In genomic region chr10:67849331-67850011, GRCh38 we compare ENCODE assay signal across 8 cellular contexts. TPM values are rescaled to one million over a fixed set of nuclear protein-coding genes. Genes with fewer than 3 reads are reported as not detected.
DNase-seq lines count a peak whose midpoint lies in the region; ATAC-seq and TF ChIP-seq lines count a peak whose summit lies in the region.

No MANE protein-coding gene starts in this region.

- peak; percentile 88 for DNase-seq in DMS114 treated with DMSO at 0.1 percent for 48 hours (lab: John Stamatoyannopoulos, UW; ENCODE audit: unreplicated experiment)
- DNase-seq in IMR-90: peak; percentile 95
- peak; percentile 92 for DNase-seq in OCI-LY7 (ENCODE audit: low spot score)
- peak; percentile 87 for DNase-seq in activated T-cell treated with anti-CD3 and anti-CD28 coated beads for 48 hours (ENCODE audit: low read depth)
- DNase-seq in stimulated activated CD8-positive, alpha-beta memory T cell treated with anti-CD3 and anti-CD28 coated beads, Interleukin-4, amount 100 ng/mL, for 4 hours (ENCODE audit: low read depth in 2 of 2, low spot score in 1 of 2): peak; percentile 85 to 88

- no peak for TF ChIP-seq RAD21 in IMR-90 (IDR thresholded peaks at IDR 0.05; ENCODE audit: low read length)

- peak overlapping the region; percentile 77 for H4K5ac ChIP-seq in IMR-90 (ENCODE audit: low read depth, low read length)

- H3K9me2 ChIP-seq in OCI-LY7 (ENCODE audit: insufficient read depth, low read length): no peaks in the 10 kb centered on the region

- no peaks in the 10 kb centered on the region for H3K9me1 ChIP-seq in IMR-90 (ENCODE audit: insufficient read depth, low read length)

- peak overlapping the region; percentile 83 to 99 for H4K8ac ChIP-seq in IMR-90 (ENCODE audit: low read depth in 2 of 2, low read length in 2 of 2)

- H3K18ac ChIP-seq in IMR-90 (ENCODE audit: low read depth, low read length): peak overlapping the region; percentile 33

- H4K20me1 ChIP-seq in IMR-90 (ENCODE audit: insufficient read depth, low read length): no peaks in the 10 kb centered on the region
- H4K20me1 ChIP-seq in OCI-LY7 (ENCODE audit: insufficient read depth, low read length): no peaks in the 10 kb centered on the region

- H3K27ac ChIP-seq in IMR-90 (ENCODE audit: insufficient read depth, low read length): peak overlapping the region; percentile 87
- H3K27ac ChIP-seq in OCI-LY7 (ENCODE audit: low read depth, low read length, poor library complexity, severe bottlenecking): peak overlapping the region; percentile 52
- H3K27ac ChIP-seq in esophagus (ENCODE audit: low read depth in 2 of 2, low read length in 1 of 2): peak overlapping the region; percentile 94 to 95
- peak overlapping the region; percentile 95 to 96 for H3K27ac ChIP-seq in mucosa of rectum (ENCODE audit: low read depth in 2 of 2, low read length in 2 of 2)

- H3K4me3 ChIP-seq in IMR-90 (ENCODE audit: insufficient read depth, low read depth, low read length) (peak overlapping the region; percentile 61), OCI-LY7 (ENCODE audit: low read depth, low read length, poor library complexity, severe bottlenecking) (peak overlapping the region; percentile 92), esophagus (ENCODE audit: low read depth in 1 of 2, low read length in 2 of 2) (peak overlapping the region; percentile 62 to 92), mucosa of rectum (ENCODE audit: low read length in 2 of 2) (peak overlapping the region; percentile 99)

- no peaks in the 10 kb centered on the region for H3K79me2 ChIP-seq in OCI-LY7 (ENCODE audit: insufficient read depth, low read depth, low read length)

- H3K36me3 ChIP-seq in IMR-90 (ENCODE audit: control insufficient read depth, insufficient read depth, low read length): no peaks in the 10 kb centered on the region
- H3K36me3 ChIP-seq in OCI-LY7 (ENCODE audit: insufficient read depth, low read length): no peaks in the 10 kb centered on the region
- H3K36me3 ChIP-seq in esophagus (ENCODE audit: control insufficient read depth in 2 of 2, insufficient read depth in 2 of 2, low read length in 1 of 2): no peaks in the 10 kb centered on the region
- no peaks in the 10 kb centered on the region for H3K36me3 ChIP-seq in mucosa of rectum (ENCODE audit: control insufficient read depth in 2 of 2, insufficient read depth in 2 of 2, low read length in 2 of 2)

- H2AFZ ChIP-seq in IMR-90 (replicated peaks; ENCODE audit: low read length, poor library complexity) (peak overlapping the region; percentile 70), OCI-LY7 (ENCODE audit: low read length) (peak overlapping the region; percentile 93)

- H3K9ac ChIP-seq in IMR-90 (ENCODE audit: low read depth, low read length) (peak overlapping the region; percentile 92), mucosa of rectum (ENCODE audit: low read depth in 1 of 2, low read length in 2 of 2) (peak overlapping the region; percentile 96 to 100)

- TF ChIP-seq POLR2A in IMR-90 (IDR thresholded peaks at IDR 0.05; ENCODE audit: low read depth, low read length): no peak

- peak overlapping the region; percentile 93 for H2AK9ac ChIP-seq in IMR-90 (replicated peaks; ENCODE audit: low read depth, low read length, poor library complexity)

- no peak overlapping the region for H2BK20ac ChIP-seq in IMR-90 (ENCODE audit: low read depth, low read length)

- peak overlapping the region; percentile 97 for H3K14ac ChIP-seq in IMR-90 (replicated peaks; ENCODE audit: low read depth, low read length)

- intact Hi-C loops in IMR-90 (cut with micrococcal nuclease) (loop anchor here (10.0 kb wide), 2 partner anchors 485 to 1045 kb away; partner anchors contain the start of genes HNRNPH3 and PBLD), OCI-LY7 (cut with micrococcal nuclease; ENCODE audit: unreplicated experiment) (loop anchor here (2.0 to 10.0 kb wide), 3 partner anchors 59 to 225 kb away; partner anchors contain the start of gene HERC4)

- peak overlapping the region; percentile 84 for H2BK5ac ChIP-seq in IMR-90 (ENCODE audit: low read depth, low read length, poor library complexity, severe bottlenecking)

- in situ Hi-C loops in IMR-90 (cut with MboI; ENCODE audit: low sequenced_read_pairs): loop anchor here (25.0 kb wide), 2 partner anchors 338 to 438 kb away; no protein-coding TSS in a partner anchor

- POLR2A ChIA-PET in IMR-90 (lab: Charles Lee; ENCODE audit: unreplicated experiment): interaction anchor here (0.6 kb wide), 2 partner anchors 245 to 279 kb away, joined by 3 to 5 read pairs; no protein-coding TSS in a partner anchor
- POLR2A ChIA-PET in OCI-LY7 (lab: Charles Lee): interaction anchor here (0.6 to 2.2 kb wide), 7 partner anchors 11 to 1997 kb away, joined by 3 to 21 read pairs (median 3); partner anchors contain the start of gene DNAJC12

- peak; percentile 96 for ATAC-seq in GM21529 (IDR thresholded peaks at IDR 0.05; ENCODE audit: unreplicated experiment)
- ATAC-seq in IMR-90 (ENCODE audit: low read depth): peak; percentile 98

- H2AK5ac ChIP-seq in IMR-90 (ENCODE audit: low read depth, low read length): peak overlapping the region; percentile 36

- H3K79me1 ChIP-seq in IMR-90 (ENCODE audit: low read depth in 1 of 2, low read length in 2 of 2): 0 out of 4 replicates have a peak, but pooled peaks cover 0 to 4% of the 10 kb centered on the region in 2 experiments

- H2BK120ac ChIP-seq in IMR-90 (ENCODE audit: low read depth, low read length): peak overlapping the region; percentile 61

- dilution Hi-C loops in IMR-90 (cut with HindIII; ENCODE audit: low sequenced_read_pairs, unreplicated experiment): no loop called here

- H3K27me3 ChIP-seq in IMR-90 (ENCODE audit: control insufficient read depth, insufficient read depth, low read length) (no peaks in the 10 kb centered on the region), esophagus (ENCODE audit: control insufficient read depth in 1 of 2, insufficient read depth in 2 of 2, low read length in 2 of 2) (no peaks in the 10 kb centered on the region), mucosa of rectum (ENCODE audit: control insufficient read depth in 2 of 2, insufficient read depth in 2 of 2, low read length in 2 of 2) (no peaks in the 10 kb centered on the region)

- H3K23ac ChIP-seq in IMR-90 (ENCODE audit: low read depth, low read length): peak overlapping the region; percentile 94; the same call in 1 of the 2 replicates

- H3K4me1 ChIP-seq in IMR-90 (ENCODE audit: control insufficient read depth, insufficient read depth, low read length) (no peaks in the 10 kb centered on the region), OCI-LY7 (ENCODE audit: insufficient read depth, low read length, poor library complexity, severe bottlenecking) (peaks cover 4% of the 10 kb centered on the region), esophagus (ENCODE audit: control insufficient read depth in 2 of 2, insufficient read depth in 2 of 2, low read length in 1 of 2) (no peaks in the 10 kb centered on the region), mucosa of rectum (ENCODE audit: control insufficient read depth in 2 of 2, insufficient read depth in 2 of 2, low read length in 2 of 2) (no peaks in the 10 kb centered on the region)

- WGBS in IMR-90 (ENCODE audit: extremely low coverage in 2 of 2, insufficient read length in 1 of 2), 2 experiments: 0% methylated on average over 12 of the region's 36 CpGs; no CpG with 5 or more reads in 1 of the 2 experiments
- 0 to 1% methylated on average over 36 of the region's 36 CpGs for WGBS in esophagus, 2 donors

- peak overlapping the region; percentile 41 for H4K91ac ChIP-seq in IMR-90 (ENCODE audit: insufficient read depth, low read depth, low read length)

- peak overlapping the region; percentile 20; the same call in 1 of the 3 replicates for H2BK15ac ChIP-seq in IMR-90 (ENCODE audit: low read depth, low read length)

- BruUV-seq in IMR-90 (replicated peaks; lab: Mats Ljungman, UMichigan) (no TSS peak), OCI-LY7 (replicated peaks; lab: Mats Ljungman, UMichigan) (TSS peak; percentile 99)

- H3K9me3 ChIP-seq in IMR-90 (ENCODE audit: control insufficient read depth, insufficient read depth, low read length) (no peaks in the 10 kb centered on the region), OCI-LY7 (ENCODE audit: low read length) (no peaks in the 10 kb centered on the region), esophagus (ENCODE audit: control insufficient read depth in 2 of 2, insufficient read depth in 1 of 2, low read depth in 1 of 2, low read length in 1 of 2) (no peaks in the 10 kb centered on the region), mucosa of rectum (ENCODE audit: control insufficient read depth in 2 of 2, low read length in 2 of 2) (no peaks in the 10 kb centered on the region)

- peak overlapping the region; percentile 77 for H3K4ac ChIP-seq in IMR-90 (ENCODE audit: low read depth, low read length)

- TF ChIP-seq CTCF in IMR-90 (conservative IDR thresholded peaks at IDR 0.05; ENCODE audit: low read depth, low read length): no peak
- no peak for TF ChIP-seq CTCF in OCI-LY7 (conservative IDR thresholded peaks at IDR 0.05; ENCODE audit: low read length)

- CTCF ChIA-PET in IMR-90 (lab: Yijun Ruan, JAX): no interaction called here
- CTCF ChIA-PET in OCI-LY7 (lab: Charles Lee; ENCODE audit: unreplicated experiment): interaction anchor here (0.6 to 0.7 kb wide), 2 partner anchors 234 to 358 kb away, joined by 3 to 6 read pairs; no protein-coding TSS in a partner anchor

- peak overlapping the region; percentile 81 for H3K56ac ChIP-seq in IMR-90 (ENCODE audit: extremely low read depth, insufficient read depth, low read length)

- H3K4me2 ChIP-seq in IMR-90 (ENCODE audit: low read depth, low read length): peak overlapping the region; percentile 85
- H3K4me2 ChIP-seq in OCI-LY7 (ENCODE audit: low read length): peak overlapping the region; percentile 87

TF ChIP-seq in IMR-90, 13 proteins besides CTCF, POLR2A, EP300 and RAD21 (continues in another document):
- peak; percentile 96 for TF ChIP-seq MAZ (IDR thresholded peaks at IDR 0.05; ENCODE audit: borderline replicate concordance, low read depth, low read length)

RNA-seq across cellular contexts. Expression of gene DNAJC12, which starts 11.5 kb away (rescaled TPM):
- total RNA-seq in IMR-90 (2012; rRNA removed) (1.7 and 2.3 TPM in 2 replicates), OCI-LY7 (2022) (18.9 and 19.4 TPM in 2 replicates)
- polyA plus RNA-seq in IMR-90 (2012; rRNA removed) (2.0 and 2.9 TPM in 2 replicates), esophagus (under 1 TPM; 0.59 to 0.75 TPM)
- polyA plus RNA-seq in IMR-90 (2012; cell fraction: cytosol; rRNA removed): 0.36 and 1.1 TPM in 2 replicates
- polyA plus RNA-seq in IMR-90 (2012; cell fraction: nucleus; rRNA removed; ENCODE audit: low replicate concordance): 0.05 and 1.1 TPM in 2 replicates
- total RNA-seq in OCI-LY7 (2014; rRNA removed; shearing (Covaris generic)): 12.8 and 13.0 TPM in 2 replicates

RNA-seq across cellular contexts. Expression of gene SIRT1, which starts 35.0 kb away (rescaled TPM):
- total RNA-seq in IMR-90 (2012; rRNA removed): 12.9 and 20.6 TPM in 2 replicates
- 6.9 and 9.5 TPM in 2 replicates for polyA plus RNA-seq in IMR-90 (2012; rRNA removed)
- polyA plus RNA-seq in IMR-90 (2012; cell fraction: cytosol; rRNA removed): 1.4 and 1.7 TPM in 2 replicates
- 1.3 and 7.2 TPM in 2 replicates for polyA plus RNA-seq in IMR-90 (2012; cell fraction: nucleus; rRNA removed; ENCODE audit: low replicate concordance)
- total RNA-seq in OCI-LY7 (2014; rRNA removed; shearing (Covaris generic)): 18.0 and 20.4 TPM in 2 replicates
- 35.8 and 39.2 TPM in 2 replicates for total RNA-seq in OCI-LY7 (2022)
- polyA plus RNA-seq in esophagus: 1 to 10 TPM; 5.6 to 6.5 TPM

Comparison
In these comparisons a context has a peak if more than half of its experiments do, and no peak if none do; other contexts are left out.
1. Peak in every context shown above with its lines: DNase-seq, ATAC-seq, H3K4me3 ChIP-seq and H3K27ac ChIP-seq.